ENCODE assay signal across 1 cellular context in genomic region chr7:130912910-130913720, GRCh38.
TF ChIP-seq lines count a peak whose summit lies in the region.

No MANE protein-coding gene starts in this region.

TF ChIP-seq in K562, 482 proteins besides CTCF, POLR2A, EP300 and RAD21 (continued from another document and continues in another):
- TF ChIP-seq ATF3 (IDR thresholded peaks at IDR 0.05) (peak; percentile 69), ATF3 (CRISPR knock-in tag; conservative IDR thresholded peaks at IDR 0.05) (no peak), GTF2A2 (tag; IDR thresholded peaks at IDR 0.05) (no peak), ESRRB (CRISPR knock-in tag; IDR thresholded peaks at IDR 0.05; ENCODE audit: borderline replicate concordance) (no peak), E2F6 (IDR thresholded peaks at IDR 0.05; ENCODE audit: borderline replicate concordance in 1 of 2, extremely low read depth in 1 of 2, insufficient read depth in 1 of 2, insufficient read length in 1 of 2, low read depth in 1 of 2, low read length in 1 of 2, poor library complexity in 1 of 2, severe bottlenecking in 1 of 2) (peak; percentile 27 to 78), VEZF1 (CRISPR knock-in tag; IDR thresholded peaks at IDR 0.05) (peak; percentile 58), KLF6 (CRISPR knock-in tag; IDR thresholded peaks at IDR 0.05; ENCODE audit: borderline replicate concordance) (no peak), HDAC8 (tag; IDR thresholded peaks at IDR 0.05) (no peak), ZNF224 (CRISPR knock-in tag; IDR thresholded peaks at IDR 0.05) (0 out of 2 replicates have a peak, but pooled peaks have one; percentile 37), ETV1 (tag; conservative IDR thresholded peaks at IDR 0.05; ENCODE audit: low read depth) (0 out of 2 replicates have a peak, but pooled peaks have one; percentile 43), MLLT1 (IDR thresholded peaks at IDR 0.05) (peak in 1 of 2 experiments; percentile 7; a peak in 1 of 4 replicates), DMBX1 (CRISPR knock-in tag; IDR thresholded peaks at IDR 0.05; ENCODE audit: borderline replicate concordance) (0 out of 2 replicates have a peak, but pooled peaks have one; percentile 47), MAX (CRISPR knock-in tag; IDR thresholded peaks at IDR 0.05) (peak; percentile 91), TCF15 (CRISPR knock-in tag; IDR thresholded peaks at IDR 0.05) (no peak), ARNT (IDR thresholded peaks at IDR 0.05) (no peak), MGA (IDR thresholded peaks at IDR 0.05) (peak; percentile 91), ZNF592 (IDR thresholded peaks at IDR 0.05) (peak; percentile 91), ZNF584 (CRISPR knock-in tag; IDR thresholded peaks at IDR 0.05; ENCODE audit: low read depth) (peak; percentile 85), POLR3A (IDR thresholded peaks at IDR 0.05; ENCODE audit: borderline replicate concordance, extremely low read depth, insufficient read depth, insufficient read length) (no peak), CREB1 (IDR thresholded peaks at IDR 0.05) (peak; percentile 41; the same call in 1 of the 2 replicates), CREB1 (CRISPR knock-in tag; IDR thresholded peaks at IDR 0.05) (no peak), ATF2 (CRISPR knock-in tag; IDR thresholded peaks at IDR 0.05) (no peak), NR2C2 (CRISPR knock-in tag; IDR thresholded peaks at IDR 0.05) (0 out of 2 replicates have a peak, but pooled peaks have one; percentile 23), NR2C2 (tag; IDR thresholded peaks at IDR 0.05) (peak; percentile 91), HDAC2 (IDR thresholded peaks at IDR 0.05) (0 out of 2 replicates have a peak, but pooled peaks have one; percentile 25), BHLHE40 (IDR thresholded peaks at IDR 0.05; ENCODE audit: low read length) (peak; percentile 87), GTF2E2 (tag; IDR thresholded peaks at IDR 0.05) (peak; percentile 39; the same call in 1 of the 2 replicates), ZFP36 (IDR thresholded peaks at IDR 0.05; ENCODE audit: low read depth, low read length, partially characterized antibody) (no peak), NCOA4 (IDR thresholded peaks at IDR 0.05; ENCODE audit: partially characterized antibody) (no peak), SIN3A (IDR thresholded peaks at IDR 0.05; ENCODE audit: borderline replicate concordance in 2 of 2, control insufficient read depth in 1 of 2, low read depth in 2 of 2, low read length in 2 of 2) (no peak), XRCC5 (IDR thresholded peaks at IDR 0.05; ENCODE audit: low read depth, low read length) (no peak), GATAD2B (IDR thresholded peaks at IDR 0.05; ENCODE audit: borderline replicate concordance) (peak; percentile 58), CXXC5 (CRISPR knock-in tag; IDR thresholded peaks at IDR 0.05) (peak; percentile 44), RHOXF2B (CRISPR knock-in tag; conservative IDR thresholded peaks at IDR 0.05) (no peak), SETDB1 (IDR thresholded peaks at IDR 0.05; ENCODE audit: low read length) (no peak), EHMT2 (IDR thresholded peaks at IDR 0.05) (no peak), JUND (IDR thresholded peaks at IDR 0.05; ENCODE audit: borderline replicate concordance, low read depth, low read length) (peak; percentile 33; the same call in 1 of the 2 replicates), JUND (tag; IDR thresholded peaks at IDR 0.05; ENCODE audit: borderline replicate concordance, low read depth, low read length) (no peak)
